In the genomic region with DNA sequence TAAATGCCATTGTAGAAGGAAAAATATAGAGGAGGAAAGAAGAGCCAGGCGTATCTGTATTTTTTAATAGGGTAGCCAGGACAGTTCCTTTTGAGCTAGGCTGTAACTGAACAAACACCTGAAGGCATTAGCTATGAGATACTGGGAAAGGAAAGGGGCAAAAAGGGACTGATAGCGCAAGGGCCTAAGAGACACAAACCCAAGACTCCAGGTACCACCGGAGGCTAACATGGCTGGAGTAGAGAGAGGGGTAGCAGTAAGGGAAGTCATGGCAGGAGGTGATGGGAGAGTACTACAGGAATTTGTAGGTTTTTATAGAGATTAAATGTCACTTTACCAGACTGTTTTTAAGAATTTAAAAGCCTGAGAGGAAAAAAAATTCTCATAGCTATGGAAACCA, we compare ENCODE assay signal across 24 cellular contexts. TPM values are rescaled to one million over a fixed set of nuclear protein-coding genes. Genes with fewer than 3 reads are reported as not detected.
DNase-seq lines count a peak whose midpoint lies in the region; ATAC-seq and TF ChIP-seq lines count a peak whose summit lies in the region.
"Had no signal": no experiment of that assay in that cellular context is flagged by ENCODE, and none has a peak within 500 bp of the region (broad histone marks: within the 10 kb centered on the region; RNA-seq: fewer than 3 reads in every experiment).

No MANE protein-coding gene starts in this region.

- no peak overlapping the region for H3K4me3 Mint-ChIP-seq in activated naive CD4-positive, alpha-beta T cell treated with anti-CD3 and anti-CD28 coated beads for 36 hours
- no peak overlapping the region for H3K4me3 Mint-ChIP-seq in activated naive CD4-positive, alpha-beta T cell treated with anti-CD3 and anti-CD28 coated beads, Interleukin-2, amount 10 ng/mL, durations not matched to agents 7 days and 5 days
- H3K4me3 Mint-ChIP-seq in CD8-positive, alpha-beta T cell: no peak overlapping the region
- H3K4me3 Mint-ChIP-seq in activated T-helper 1 cell treated with anti-CD3 and anti-CD28 coated beads, Interleukin-12 subunit alpha, Interleukin-12 subunit beta, Interleukin-2, Interleukin-4 antibody, amounts not matched to agents 30 ng/mL and 10 ng/mL and 1 ng/mL, durations not matched to agents 14 hours and 24 hours and 36 hours: no peak overlapping the region
- H3K4me3 Mint-ChIP-seq in naive thymus-derived CD8-positive, alpha-beta T cell: no peak overlapping the region
- H3K4me3 Mint-ChIP-seq: activated CD4-positive, alpha-beta T cell treated with anti-CD3 and anti-CD28 coated beads for 36 hours; activated T-cell treated with anti-CD3 and anti-CD28 coated beads, Interleukin-2, amount 50 U/mL, for 4 hours; nephron progenitor cell; stimulated activated naive CD8-positive, alpha-beta T cell treated with anti-CD3 and anti-CD28 coated beads, Interleukin-15, amount 100 ng/mL, for 72 hours had no signal

- ATAC-seq in CD8-positive, alpha-beta T cell: no peak
- ATAC-seq in naive thymus-derived CD8-positive, alpha-beta T cell: no peak
- ATAC-seq in HG02970 (IDR thresholded peaks at IDR 0.05; ENCODE audit: low FRiP score, unreplicated experiment): no peak
- ATAC-seq: activated CD4-positive, alpha-beta T cell treated with anti-CD3 and anti-CD28 coated beads for 36 hours; activated T-cell treated with anti-CD3 and anti-CD28 coated beads, Interleukin-2, amount 50 U/mL, for 4 hours; gastrocnemius medialis; HCT116; lower lobe of right lung; stimulated activated naive CD8-positive, alpha-beta T cell treated with anti-CD3 and anti-CD28 coated beads, Interleukin-15, amount 100 ng/mL, for 72 hours had no signal

- POLR2A ChIA-PET in CD8-positive, alpha-beta T cell (lab: Charles Lee): interaction anchor here (1.1 kb wide), 1 partner anchor 58 kb away, joined by 3 read pairs; no protein-coding TSS in a partner anchor
- POLR2A ChIA-PET in naive thymus-derived CD8-positive, alpha-beta T cell (lab: Charles Lee): interaction anchor here (1.3 to 1.5 kb wide), 2 partner anchors 10 to 17 kb away, joined by 3 to 5 read pairs; no protein-coding TSS in a partner anchor

- no peaks in the 10 kb centered on the region for H3K4me1 ChIP-seq in CD8-positive, alpha-beta T cell (ENCODE audit: insufficient read depth, low read length)
- H3K4me1 ChIP-seq: gastrocnemius medialis, right atrium auricular region had no signal

- H3K4me1 Mint-ChIP-seq in activated naive CD4-positive, alpha-beta T cell treated with anti-CD3 and anti-CD28 coated beads for 36 hours (ENCODE audit: low read depth): peaks cover 7% of the 10 kb centered on the region
- H3K4me1 Mint-ChIP-seq in activated naive CD4-positive, alpha-beta T cell treated with anti-CD3 and anti-CD28 coated beads, Interleukin-2, amount 10 ng/mL, durations not matched to agents 7 days and 5 days: peaks cover 5% of the 10 kb centered on the region
- H3K4me1 Mint-ChIP-seq in CD8-positive, alpha-beta T cell (ENCODE audit: low read depth): peaks cover 21% of the 10 kb centered on the region
- peaks cover 11% of the 10 kb centered on the region for H3K4me1 Mint-ChIP-seq in activated T-helper 1 cell treated with anti-CD3 and anti-CD28 coated beads, Interleukin-12 subunit alpha, Interleukin-12 subunit beta, Interleukin-2, Interleukin-4 antibody, amounts not matched to agents 30 ng/mL and 10 ng/mL and 1 ng/mL, durations not matched to agents 14 hours and 24 hours and 36 hours (ENCODE audit: low read depth)
- H3K4me1 Mint-ChIP-seq in naive thymus-derived CD8-positive, alpha-beta T cell: peaks cover 5 to 22% (median 15%) of the 10 kb centered on the region in 4 donors

- intact Hi-C loops in activated naive CD4-positive, alpha-beta T cell treated with anti-CD3 and anti-CD28 coated beads for 36 hours (cut with micrococcal nuclease): no loop called here
- intact Hi-C loops in CD8-positive, alpha-beta T cell (cut with DNase I, micrococcal nuclease): no loop called here
- intact Hi-C loops in activated T-helper 1 cell treated with anti-CD3 and anti-CD28 coated beads, Interleukin-12 subunit alpha, Interleukin-12 subunit beta, Interleukin-2, Interleukin-4 antibody, amounts not matched to agents 30 ng/mL and 10 ng/mL and 1 ng/mL, durations not matched to agents 14 hours and 24 hours and 36 hours (cut with micrococcal nuclease): no loop called here

- no peaks in the 10 kb centered on the region for H3K27me3 ChIP-seq in CD8-positive, alpha-beta T cell (ENCODE audit: insufficient read depth, low read length)
- H3K27me3 ChIP-seq: gastrocnemius medialis, hepatocyte, right atrium auricular region had no signal

- peaks cover 22% of the 10 kb centered on the region for H3K36me3 ChIP-seq in CD8-positive, alpha-beta T cell (ENCODE audit: insufficient read depth, low read length)

- peak overlapping the region; percentile 75 for H3K27ac Mint-ChIP-seq in activated naive CD4-positive, alpha-beta T cell treated with anti-CD3 and anti-CD28 coated beads for 36 hours
- no peak overlapping the region for H3K27ac Mint-ChIP-seq in activated naive CD4-positive, alpha-beta T cell treated with anti-CD3 and anti-CD28 coated beads, Interleukin-2, amount 10 ng/mL, durations not matched to agents 7 days and 5 days
- peak overlapping the region; percentile 43 for H3K27ac Mint-ChIP-seq in CD8-positive, alpha-beta T cell
- H3K27ac Mint-ChIP-seq in activated T-helper 1 cell treated with anti-CD3 and anti-CD28 coated beads, Interleukin-12 subunit alpha, Interleukin-12 subunit beta, Interleukin-2, Interleukin-4 antibody, amounts not matched to agents 30 ng/mL and 10 ng/mL and 1 ng/mL, durations not matched to agents 14 hours and 24 hours and 36 hours: peak overlapping the region; percentile 53
- peak overlapping the region in 7 of 10 donors; percentile 4 to 85 (median 45) for H3K27ac Mint-ChIP-seq in naive thymus-derived CD8-positive, alpha-beta T cell
- H3K27ac Mint-ChIP-seq: activated CD4-positive, alpha-beta T cell treated with anti-CD3 and anti-CD28 coated beads for 36 hours; stimulated activated naive CD8-positive, alpha-beta T cell treated with anti-CD3 and anti-CD28 coated beads, Interleukin-15, amount 100 ng/mL, for 72 hours had no signal

- H3K27me3 Mint-ChIP-seq in activated naive CD4-positive, alpha-beta T cell treated with anti-CD3 and anti-CD28 coated beads for 36 hours (ENCODE audit: low read depth): no peaks in the 10 kb centered on the region
- H3K27me3 Mint-ChIP-seq in activated naive CD4-positive, alpha-beta T cell treated with anti-CD3 and anti-CD28 coated beads, Interleukin-2, amount 10 ng/mL, durations not matched to agents 7 days and 5 days: no peaks in the 10 kb centered on the region
- no peaks in the 10 kb centered on the region for H3K27me3 Mint-ChIP-seq in CD8-positive, alpha-beta T cell (ENCODE audit: low read depth)
- H3K27me3 Mint-ChIP-seq in activated T-helper 1 cell treated with anti-CD3 and anti-CD28 coated beads, Interleukin-12 subunit alpha, Interleukin-12 subunit beta, Interleukin-2, Interleukin-4 antibody, amounts not matched to agents 30 ng/mL and 10 ng/mL and 1 ng/mL, durations not matched to agents 14 hours and 24 hours and 36 hours (ENCODE audit: insufficient read depth): no peaks in the 10 kb centered on the region
- H3K27me3 Mint-ChIP-seq in naive thymus-derived CD8-positive, alpha-beta T cell: no peaks in the 10 kb centered on the region
- H3K27me3 Mint-ChIP-seq: activated CD4-positive, alpha-beta T cell treated with anti-CD3 and anti-CD28 coated beads for 36 hours; stimulated activated naive CD8-positive, alpha-beta T cell treated with anti-CD3 and anti-CD28 coated beads, Interleukin-15, amount 100 ng/mL, for 72 hours had no signal

- H3K9me3 Mint-ChIP-seq in activated naive CD4-positive, alpha-beta T cell treated with anti-CD3 and anti-CD28 coated beads for 36 hours: no peaks in the 10 kb centered on the region
- H3K9me3 Mint-ChIP-seq in activated naive CD4-positive, alpha-beta T cell treated with anti-CD3 and anti-CD28 coated beads, Interleukin-2, amount 10 ng/mL, durations not matched to agents 7 days and 5 days: no peaks in the 10 kb centered on the region
- no peaks in the 10 kb centered on the region for H3K9me3 Mint-ChIP-seq in CD8-positive, alpha-beta T cell
- H3K9me3 Mint-ChIP-seq in activated T-helper 1 cell treated with anti-CD3 and anti-CD28 coated beads, Interleukin-12 subunit alpha, Interleukin-12 subunit beta, Interleukin-2, Interleukin-4 antibody, amounts not matched to agents 30 ng/mL and 10 ng/mL and 1 ng/mL, durations not matched to agents 14 hours and 24 hours and 36 hours: no peaks in the 10 kb centered on the region
- H3K9me3 Mint-ChIP-seq in naive thymus-derived CD8-positive, alpha-beta T cell: no peaks in the 10 kb centered on the region
- H3K9me3 Mint-ChIP-seq: activated T-cell treated with anti-CD3 and anti-CD28 coated beads, Interleukin-2, amount 50 U/mL, for 4 hours; nephron progenitor cell; stimulated activated naive CD8-positive, alpha-beta T cell treated with anti-CD3 and anti-CD28 coated beads, Interleukin-15, amount 100 ng/mL, for 72 hours had no signal

- H3K4me3 ChIP-seq in CD8-positive, alpha-beta T cell (ENCODE audit: low read depth, low read length): no peak overlapping the region
- H3K4me3 ChIP-seq: gastrocnemius medialis, hepatocyte, lower lobe of right lung, right atrium auricular region, smooth muscle cell had no signal

- TF ChIP-seq CTCF in CD8-positive, alpha-beta T cell (IDR thresholded peaks at IDR 0.05): no peak

- H3K36me3 Mint-ChIP-seq in activated naive CD4-positive, alpha-beta T cell treated with anti-CD3 and anti-CD28 coated beads for 36 hours (ENCODE audit: low read depth): peaks cover 18% of the 10 kb centered on the region
- peaks cover 31% of the 10 kb centered on the region for H3K36me3 Mint-ChIP-seq in activated naive CD4-positive, alpha-beta T cell treated with anti-CD3 and anti-CD28 coated beads, Interleukin-2, amount 10 ng/mL, durations not matched to agents 7 days and 5 days
- peaks cover 70% of the 10 kb centered on the region for H3K36me3 Mint-ChIP-seq in CD8-positive, alpha-beta T cell
- peaks cover 32% of the 10 kb centered on the region for H3K36me3 Mint-ChIP-seq in activated T-helper 1 cell treated with anti-CD3 and anti-CD28 coated beads, Interleukin-12 subunit alpha, Interleukin-12 subunit beta, Interleukin-2, Interleukin-4 antibody, amounts not matched to agents 30 ng/mL and 10 ng/mL and 1 ng/mL, durations not matched to agents 14 hours and 24 hours and 36 hours (ENCODE audit: low read depth)
- H3K36me3 Mint-ChIP-seq in naive thymus-derived CD8-positive, alpha-beta T cell: peaks cover 0 to 70% (median 1%) of the 10 kb centered on the region in 3 donors

- no peak overlapping the region for H3K27ac ChIP-seq in CD8-positive, alpha-beta T cell (ENCODE audit: low read depth, low read length)
- H3K27ac ChIP-seq: gastrocnemius medialis, hepatocyte, lower lobe of right lung, right atrium auricular region had no signal

- DNase-seq in activated naive CD4-positive, alpha-beta T cell treated with anti-CD3 and anti-CD28 coated beads for 36 hours: no peak
- no peak for DNase-seq in activated naive CD4-positive, alpha-beta T cell treated with anti-CD3 and anti-CD28 coated beads, Interleukin-2, amount 10 ng/mL, durations not matched to agents 7 days and 5 days
- DNase-seq in CD8-positive, alpha-beta T cell: no peak
- no peak for DNase-seq in activated T-helper 1 cell treated with anti-CD3 and anti-CD28 coated beads, Interleukin-12 subunit alpha, Interleukin-12 subunit beta, Interleukin-2, Interleukin-4 antibody, amounts not matched to agents 30 ng/mL and 10 ng/mL and 1 ng/mL, durations not matched to agents 14 hours and 24 hours and 36 hours (ENCODE audit: low spot score)
- DNase-seq in naive thymus-derived CD8-positive, alpha-beta T cell: no peak
- DNase-seq in stimulated activated CD4-positive, alpha-beta T cell treated with anti-CD3 and anti-CD28 coated beads, Interleukin-15, amount 100 ng/mL, for 24 hours: no peak
- DNase-seq: activated CD4-positive, alpha-beta T cell treated with anti-CD3 and anti-CD28 coated beads for 36 hours; activated T-cell treated with anti-CD3 and anti-CD28 coated beads, Interleukin-2, amount 50 U/mL, for 4 hours; gastrocnemius medialis; lower lobe of right lung; NCI-H1417 treated with DMSO at 0.1 percent for 48 hours; NCI-H2081 treated with DMSO at 0.1 percent for 48 hours; NCI-H2227 treated with DMSO at 0.1 percent for 48 hours; NCI-H526; nephron progenitor cell; NK-92 treated with Interleukin-12 subunit alpha and Interleukin-12 subunit beta, amount 100 ng/mL, for 24 hours; SK-N-SH; stimulated activated CD4-positive, alpha-beta T cell treated with anti-CD3 and anti-CD28 coated beads, Interleukin-1b, Interleukin-23, amount 100 ng/mL, for 48 hours; stimulated activated naive CD8-positive, alpha-beta T cell treated with anti-CD3 and anti-CD28 coated beads, Interleukin-15, amount 100 ng/mL, for 72 hours had no signal

- H3K9me3 ChIP-seq in CD8-positive, alpha-beta T cell (ENCODE audit: low read length): no peaks in the 10 kb centered on the region
- H3K9me3 ChIP-seq: gastrocnemius medialis, lower lobe of right lung, right atrium auricular region, SK-N-SH had no signal

- CTCF ChIA-PET in activated naive CD4-positive, alpha-beta T cell treated with anti-CD3 and anti-CD28 coated beads for 36 hours (lab: Charles Lee): interaction anchor here (1.4 to 2.2 kb wide), 3 partner anchors 9 to 57 kb away, joined by 3 to 8 read pairs (median 7); no protein-coding TSS in a partner anchor
- CTCF ChIA-PET in activated naive CD4-positive, alpha-beta T cell treated with anti-CD3 and anti-CD28 coated beads, Interleukin-2, amount 10 ng/mL, durations not matched to agents 7 days and 5 days (lab: Charles Lee): interaction anchor here (1.9 kb wide), 1 partner anchor 7 kb away, joined by 5 read pairs; no protein-coding TSS in a partner anchor
- CTCF ChIA-PET in CD8-positive, alpha-beta T cell (lab: Charles Lee): interaction anchor here (0.6 to 1.3 kb wide), 4 partner anchors 11 to 113 kb away, joined by 3 to 4 read pairs (median 4); a partner anchor contains a TSS

RNA-seq across cellular contexts. Expression of a gene that starts 20.7 kb away (rescaled TPM):
- total RNA-seq in activated naive CD4-positive, alpha-beta T cell treated with anti-CD3 and anti-CD28 coated beads for 36 hours: 10 to 100 TPM; 14.5 to 14.6 TPM
- 10 to 100 TPM; 35.3 to 36.0 TPM for total RNA-seq in CD8-positive, alpha-beta T cell
- total RNA-seq in activated T-helper 1 cell treated with anti-CD3 and anti-CD28 coated beads, Interleukin-12 subunit alpha, Interleukin-12 subunit beta, Interleukin-2, Interleukin-4 antibody, amounts not matched to agents 30 ng/mL and 10 ng/mL and 1 ng/mL, durations not matched to agents 14 hours and 24 hours and 36 hours: 31.3 and 33.4 TPM in 2 replicates
- 10 to 100 TPM; 11.8 to 13.6 TPM for total RNA-seq in naive thymus-derived CD8-positive, alpha-beta T cell
- polyA plus RNA-seq in naive thymus-derived CD8-positive, alpha-beta T cell: 10 to 100 TPM; 19.6 to 24.5 (median 20.1) TPM
